21 cellular contexts compared by ENCODE assay signal in the genomic region with DNA sequence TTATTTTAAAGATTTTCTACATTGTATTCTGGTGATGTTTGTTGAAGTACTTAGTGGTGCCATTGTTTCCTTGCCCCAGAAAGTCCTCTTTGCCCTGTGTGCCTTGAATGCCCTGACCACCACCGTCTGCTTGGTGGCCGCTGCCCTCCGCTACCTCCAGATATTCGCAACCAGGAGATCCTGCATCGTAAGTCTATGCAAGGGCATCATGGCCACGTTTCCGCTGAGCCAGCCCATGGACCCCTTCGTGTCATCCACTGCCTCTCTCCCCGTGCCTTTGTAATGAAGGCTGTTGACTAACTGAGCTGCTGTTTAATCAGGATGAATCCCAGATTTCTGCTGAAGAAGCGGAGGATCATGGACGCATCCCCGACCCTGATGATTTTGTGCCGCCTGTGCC. TPM values are rescaled to one million over a fixed set of nuclear protein-coding genes. Genes with fewer than 3 reads are reported as not detected.
"Had no signal": no experiment of that assay in that cellular context is flagged by ENCODE, and none has a peak within 500 bp of the region (broad histone marks: within the 10 kb centered on the region; RNA-seq: fewer than 3 reads in every experiment).

No MANE protein-coding gene starts in this region.

- ATAC-seq: activated CD8-positive, alpha-beta T cell treated with anti-CD3 and anti-CD28 coated beads, Interleukin-2, amount 10 ng/mL, durations not matched to agents 7 days and 5 days; left colon; naive thymus-derived CD4-positive, alpha-beta T cell; T-cell had no signal

- H3K27me3 ChIP-seq: brain microvascular endothelial cell, colonic mucosa, dorsolateral prefrontal cortex, esophagus squamous epithelium, gastroesophageal sphincter, tibial nerve, uterus had no signal

- H3K36me3 ChIP-seq: brain microvascular endothelial cell, colonic mucosa, lower lobe of right lung, tibial nerve, uterus had no signal

- H3K4me1 ChIP-seq: colonic mucosa, uterus had no signal

- H3K9me3 ChIP-seq: colonic mucosa, esophagus squamous epithelium, gastroesophageal sphincter, lower lobe of right lung, mucosa of descending colon, tibial nerve, uterus had no signal

- DNase-seq: activated CD4-positive, alpha-beta T cell treated with anti-CD3 and anti-CD28 coated beads for 1 hour; activated CD4-positive, alpha-beta T cell treated with anti-CD3 and anti-CD28 coated beads, Interleukin-2, amount 50 U/mL, for 1 hour; activated CD8-positive, alpha-beta T cell treated with anti-CD3 and anti-CD28 coated beads, Interleukin-2, amount 10 ng/mL, durations not matched to agents 7 days and 5 days; activated gamma-delta T cell; colonic mucosa; esophagus squamous epithelium; head of caudate nucleus; left colon; naive thymus-derived CD4-positive, alpha-beta T cell; retina; stimulated activated CD4-positive, alpha-beta T cell treated with anti-CD3 and anti-CD28 coated beads, Interleukin-12 subunit alpha, Interleukin-12 subunit beta, amount 100 ng/mL, for 4 hours; stimulated activated CD4-positive, alpha-beta T cell treated with anti-CD3 and anti-CD28 coated beads, Interleukin-4, amount 100 ng/mL, for 4 hours; T-cell had no signal

- H3K27ac ChIP-seq: brain microvascular endothelial cell, colonic mucosa, esophagus squamous epithelium, lower lobe of right lung, tibial nerve, uterus had no signal

- H3K4me3 ChIP-seq: colonic mucosa, dorsolateral prefrontal cortex, esophagus squamous epithelium, gastroesophageal sphincter, lower lobe of right lung, mucosa of descending colon, tibial nerve, uterus had no signal

RNA-seq across cellular contexts. Expression of a gene that starts 52.3 kb away (rescaled TPM):
- total RNA-seq: activated CD8-positive, alpha-beta T cell treated with anti-CD3 and anti-CD28 coated beads, Interleukin-2, amount 10 ng/mL, durations not matched to agents 7 days and 5 days; activated T-helper 1 cell treated with anti-CD3 and anti-CD28 coated beads, Interleukin-12 subunit alpha, Interleukin-12 subunit beta, Interleukin-2, Interleukin-4 antibody, amounts not matched to agents 30 ng/mL and 10 ng/mL and 1 ng/mL, durations not matched to agents 14 hours and 24 hours and 36 hours; naive thymus-derived CD4-positive, alpha-beta T cell had no signal
- polyA plus RNA-seq: naive thymus-derived CD4-positive, alpha-beta T cell had no signal
